1 cellular context compared by ENCODE assay signal in the genomic region with DNA sequence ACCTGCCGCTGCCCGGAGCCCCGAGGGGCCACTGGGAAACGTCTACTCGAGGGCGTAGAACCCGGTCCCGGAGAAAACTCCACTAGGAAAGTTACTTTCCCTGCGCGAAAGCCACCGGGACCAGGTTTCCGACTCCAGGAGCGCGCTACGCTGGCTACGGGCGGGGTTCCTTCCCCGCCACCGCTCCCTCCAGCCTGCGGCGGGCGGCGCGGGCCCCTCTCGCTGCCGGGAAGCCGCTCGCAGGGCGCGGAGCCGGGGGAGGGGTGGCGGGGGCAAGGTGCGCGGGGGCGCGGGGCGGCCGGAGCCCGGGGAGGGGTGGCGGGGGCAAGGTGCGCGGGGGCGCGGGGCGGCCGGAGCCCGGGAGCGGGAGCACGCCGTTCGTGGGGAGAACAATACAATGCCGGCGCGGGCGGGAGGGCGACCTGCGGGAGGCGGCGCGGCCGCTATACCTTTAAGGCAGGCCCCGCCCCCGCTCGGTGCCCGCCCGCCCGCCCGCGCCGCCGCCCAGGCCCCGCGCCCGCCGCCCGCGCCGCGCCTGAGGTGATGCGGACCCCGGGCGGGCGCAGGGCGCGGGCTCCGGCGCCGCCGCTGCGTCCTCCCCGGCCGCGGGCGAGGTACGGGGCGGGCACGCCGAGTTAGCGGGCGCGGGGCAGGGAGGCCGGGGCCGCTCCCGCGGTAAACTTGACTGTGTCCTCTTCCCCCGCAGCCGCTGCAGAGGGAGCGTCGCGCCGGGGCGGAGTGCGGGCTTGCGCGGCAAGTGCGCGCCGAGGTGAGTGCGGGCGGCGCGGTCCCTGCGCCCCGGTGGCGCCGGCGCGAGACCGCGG.
A peak's percentile ranks its signal among the peaks of the same experiment; 100 is the strongest.
TF ChIP-seq lines count a peak whose summit lies in the region.

No MANE protein-coding gene starts in this region.

TF ChIP-seq in HepG2, 621 proteins besides CTCF, POLR2A, EP300 and RAD21 (continued from another document and continues in another):
- TF ChIP-seq, protein P1, sequence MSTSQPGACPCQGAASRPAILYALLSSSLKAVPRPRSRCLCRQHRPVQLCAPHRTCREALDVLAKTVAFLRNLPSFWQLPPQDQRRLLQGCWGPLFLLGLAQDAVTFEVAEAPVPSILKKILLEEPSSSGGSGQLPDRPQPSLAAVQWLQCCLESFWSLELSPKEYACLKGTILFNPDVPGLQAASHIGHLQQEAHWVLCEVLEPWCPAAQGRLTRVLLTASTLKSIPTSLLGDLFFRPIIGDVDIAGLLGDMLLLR (CRISPR knock-in tag; IDR thresholded peaks at IDR 0.05), result 0 out of 2 replicates have a peak, but pooled peaks have one; percentile 44
- TF ChIP-seq MATR3 (CRISPR knock-in tag; IDR thresholded peaks at IDR 0.05) (no peak), RORA (CRISPR knock-in tag; IDR thresholded peaks at IDR 0.05) (no peak), HNRNPH1 (optimal IDR thresholded peaks at IDR 0.05; ENCODE audit: low read depth, low read length) (no peak), ZNF331 (CRISPR knock-in tag; IDR thresholded peaks at IDR 0.05) (no peak), ZNF644 (CRISPR knock-in tag; IDR thresholded peaks at IDR 0.05; ENCODE audit: low read depth) (no peak), CREM (IDR thresholded peaks at IDR 0.05) (no peak), CREM (CRISPR knock-in tag; IDR thresholded peaks at IDR 0.05) (no peak), ETV5 (CRISPR knock-in tag; IDR thresholded peaks at IDR 0.05; ENCODE audit: borderline replicate concordance) (no peak), AKAP8 (CRISPR knock-in tag; IDR thresholded peaks at IDR 0.05) (no peak), ZMYM4 (CRISPR knock-in tag; IDR thresholded peaks at IDR 0.05) (no peak), ZNF24 (IDR thresholded peaks at IDR 0.05) (no peak), MIER3 (CRISPR knock-in tag; IDR thresholded peaks at IDR 0.05; ENCODE audit: borderline replicate concordance) (no peak), ATAD3A (CRISPR knock-in tag; IDR thresholded peaks at IDR 0.05) (no peak), ISX (CRISPR knock-in tag; conservative IDR thresholded peaks at IDR 0.05) (no peak), POGZ (CRISPR knock-in tag; IDR thresholded peaks at IDR 0.05) (no peak), SMAD1 (CRISPR knock-in tag; IDR thresholded peaks at IDR 0.05; ENCODE audit: borderline replicate concordance, low read depth) (no peak), PHF5A (CRISPR knock-in tag; IDR thresholded peaks at IDR 0.05; ENCODE audit: low read depth, unreplicated experiment) (no peak), ZNF546 (CRISPR knock-in tag; conservative IDR thresholded peaks at IDR 0.05) (no peak), ZNF572 (CRISPR knock-in tag; IDR thresholded peaks at IDR 0.05) (no peak), ZNF878 (CRISPR knock-in tag; IDR thresholded peaks at IDR 0.05) (0 out of 2 replicates have a peak, but pooled peaks have one; percentile 23), MAFK (conservative IDR thresholded peaks at IDR 0.05 in 1 of 2, IDR thresholded peaks at IDR 0.05 in 1 of 2; ENCODE audit: low read length in 2 of 2) (no peak), EED (CRISPR knock-in tag; IDR thresholded peaks at IDR 0.05) (no peak), MLLT10 (CRISPR knock-in tag; IDR thresholded peaks at IDR 0.05) (no peak), RARG (CRISPR knock-in tag; IDR thresholded peaks at IDR 0.05; ENCODE audit: low read depth) (no peak), NCOA5 (CRISPR knock-in tag; IDR thresholded peaks at IDR 0.05) (no peak), ZNF143 (CRISPR knock-in tag; IDR thresholded peaks at IDR 0.05) (peak; percentile 48; the same call in 1 of the 2 replicates), SUZ12 (IDR thresholded peaks at IDR 0.05; ENCODE audit: low read depth, low read length) (no peak)
- TF ChIP-seq, protein P2, sequence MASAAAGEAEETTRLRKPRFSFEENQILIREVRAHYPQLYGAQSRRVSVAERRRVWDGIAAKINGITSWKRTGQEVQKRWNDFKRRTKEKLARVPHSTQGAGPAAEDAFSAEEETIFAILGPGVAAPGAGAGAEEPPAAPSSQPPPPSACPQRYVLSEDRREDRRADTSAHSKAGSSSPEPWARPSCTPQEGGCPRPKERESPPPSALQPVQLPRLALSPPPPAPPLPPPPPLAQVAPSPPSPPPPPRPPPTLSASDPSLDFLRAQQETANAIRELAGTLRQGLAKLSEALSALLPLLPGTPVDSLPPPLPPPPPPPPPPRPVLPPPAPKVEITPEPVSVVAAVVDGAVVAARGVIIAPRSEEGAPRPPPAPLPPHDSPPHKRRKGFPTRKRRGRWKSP (CRISPR knock-in tag; IDR thresholded peaks at IDR 0.05), result no peak
- TF ChIP-seq, protein P3, sequence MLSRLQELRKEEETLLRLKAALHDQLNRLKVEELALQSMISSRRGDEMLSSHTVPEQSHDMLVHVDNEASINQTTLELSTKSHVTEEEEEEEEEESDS (CRISPR knock-in tag; IDR thresholded peaks at IDR 0.05; ENCODE audit: borderline replicate concordance), result no peak
- TF ChIP-seq, protein P4, sequence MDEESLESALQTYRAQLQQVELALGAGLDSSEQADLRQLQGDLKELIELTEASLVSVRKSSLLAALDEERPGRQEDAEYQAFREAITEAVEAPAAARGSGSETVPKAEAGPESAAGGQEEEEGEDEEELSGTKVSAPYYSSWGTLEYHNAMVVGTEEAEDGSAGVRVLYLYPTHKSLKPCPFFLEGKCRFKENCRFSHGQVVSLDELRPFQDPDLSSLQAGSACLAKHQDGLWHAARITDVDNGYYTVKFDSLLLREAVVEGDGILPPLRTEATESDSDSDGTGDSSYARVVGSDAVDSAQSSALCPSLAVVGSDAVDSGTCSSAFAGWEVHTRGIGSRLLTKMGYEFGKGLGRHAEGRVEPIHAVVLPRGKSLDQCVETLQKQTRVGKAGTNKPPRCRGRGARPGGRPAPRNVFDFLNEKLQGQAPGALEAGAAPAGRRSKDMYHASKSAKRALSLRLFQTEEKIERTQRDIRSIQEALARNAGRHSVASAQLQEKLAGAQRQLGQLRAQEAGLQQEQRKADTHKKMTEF (CRISPR knock-in tag; IDR thresholded peaks at IDR 0.05), result peak; percentile 62; the same call in 1 of the 2 replicates
- TF ChIP-seq, protein P5, sequence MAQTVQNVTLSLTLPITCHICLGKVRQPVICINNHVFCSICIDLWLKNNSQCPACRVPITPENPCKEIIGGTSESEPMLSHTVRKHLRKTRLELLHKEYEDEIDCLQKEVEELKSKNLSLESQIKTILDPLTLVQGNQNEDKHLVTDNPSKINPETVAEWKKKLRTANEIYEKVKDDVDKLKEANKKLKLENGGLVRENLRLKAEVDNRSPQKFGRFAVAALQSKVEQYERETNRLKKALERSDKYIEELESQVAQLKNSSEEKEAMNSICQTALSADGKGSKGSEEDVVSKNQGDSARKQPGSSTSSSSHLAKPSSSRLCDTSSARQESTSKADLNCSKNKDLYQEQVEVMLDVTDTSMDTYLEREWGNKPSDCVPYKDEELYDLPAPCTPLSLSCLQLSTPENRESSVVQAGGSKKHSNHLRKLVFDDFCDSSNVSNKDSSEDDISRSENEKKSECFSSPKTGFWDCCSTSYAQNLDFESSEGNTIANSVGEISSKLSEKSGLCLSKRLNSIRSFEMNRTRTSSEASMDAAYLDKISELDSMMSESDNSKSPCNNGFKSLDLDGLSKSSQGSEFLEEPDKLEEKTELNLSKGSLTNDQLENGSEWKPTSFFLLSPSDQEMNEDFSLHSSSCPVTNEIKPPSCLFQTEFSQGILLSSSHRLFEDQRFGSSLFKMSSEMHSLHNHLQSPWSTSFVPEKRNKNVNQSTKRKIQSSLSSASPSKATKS (CRISPR knock-in tag; IDR thresholded peaks at IDR 0.05), result no peak
- TF ChIP-seq, protein P6, sequence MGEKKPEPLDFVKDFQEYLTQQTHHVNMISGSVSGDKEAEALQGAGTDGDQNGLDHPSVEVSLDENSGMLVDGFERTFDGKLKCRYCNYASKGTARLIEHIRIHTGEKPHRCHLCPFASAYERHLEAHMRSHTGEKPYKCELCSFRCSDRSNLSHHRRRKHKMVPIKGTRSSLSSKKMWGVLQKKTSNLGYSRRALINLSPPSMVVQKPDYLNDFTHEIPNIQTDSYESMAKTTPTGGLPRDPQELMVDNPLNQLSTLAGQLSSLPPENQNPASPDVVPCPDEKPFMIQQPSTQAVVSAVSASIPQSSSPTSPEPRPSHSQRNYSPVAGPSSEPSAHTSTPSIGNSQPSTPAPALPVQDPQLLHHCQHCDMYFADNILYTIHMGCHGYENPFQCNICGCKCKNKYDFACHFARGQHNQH (CRISPR knock-in tag; IDR thresholded peaks at IDR 0.05), result no peak
- TF ChIP-seq, protein P7, sequence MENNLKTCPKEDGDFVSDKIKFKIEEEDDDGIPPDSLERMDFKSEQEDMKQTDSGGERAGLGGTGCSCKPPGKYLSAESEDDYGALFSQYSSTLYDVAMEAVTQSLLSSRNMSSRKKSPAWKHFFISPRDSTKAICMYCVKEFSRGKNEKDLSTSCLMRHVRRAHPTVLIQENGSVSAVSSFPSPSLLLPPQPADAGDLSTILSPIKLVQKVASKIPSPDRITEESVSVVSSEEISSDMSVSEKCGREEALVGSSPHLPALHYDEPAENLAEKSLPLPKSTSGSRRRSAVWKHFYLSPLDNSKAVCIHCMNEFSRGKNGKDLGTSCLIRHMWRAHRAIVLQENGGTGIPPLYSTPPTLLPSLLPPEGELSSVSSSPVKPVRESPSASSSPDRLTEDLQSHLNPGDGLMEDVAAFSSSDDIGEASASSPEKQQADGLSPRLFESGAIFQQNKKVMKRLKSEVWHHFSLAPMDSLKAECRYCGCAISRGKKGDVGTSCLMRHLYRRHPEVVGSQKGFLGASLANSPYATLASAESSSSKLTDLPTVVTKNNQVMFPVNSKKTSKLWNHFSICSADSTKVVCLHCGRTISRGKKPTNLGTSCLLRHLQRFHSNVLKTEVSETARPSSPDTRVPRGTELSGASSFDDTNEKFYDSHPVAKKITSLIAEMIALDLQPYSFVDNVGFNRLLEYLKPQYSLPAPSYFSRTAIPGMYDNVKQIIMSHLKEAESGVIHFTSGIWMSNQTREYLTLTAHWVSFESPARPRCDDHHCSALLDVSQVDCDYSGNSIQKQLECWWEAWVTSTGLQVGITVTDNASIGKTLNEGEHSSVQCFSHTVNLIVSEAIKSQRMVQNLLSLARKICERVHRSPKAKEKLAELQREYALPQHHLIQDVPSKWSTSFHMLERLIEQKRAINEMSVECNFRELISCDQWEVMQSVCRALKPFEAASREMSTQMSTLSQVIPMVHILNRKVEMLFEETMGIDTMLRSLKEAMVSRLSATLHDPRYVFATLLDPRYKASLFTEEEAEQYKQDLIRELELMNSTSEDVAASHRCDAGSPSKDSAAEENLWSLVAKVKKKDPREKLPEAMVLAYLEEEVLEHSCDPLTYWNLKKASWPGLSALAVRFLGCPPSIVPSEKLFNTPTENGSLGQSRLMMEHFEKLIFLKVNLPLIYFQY (CRISPR knock-in tag; IDR thresholded peaks at IDR 0.05; ENCODE audit: borderline replicate concordance), result no peak
- TF ChIP-seq, protein P8, sequence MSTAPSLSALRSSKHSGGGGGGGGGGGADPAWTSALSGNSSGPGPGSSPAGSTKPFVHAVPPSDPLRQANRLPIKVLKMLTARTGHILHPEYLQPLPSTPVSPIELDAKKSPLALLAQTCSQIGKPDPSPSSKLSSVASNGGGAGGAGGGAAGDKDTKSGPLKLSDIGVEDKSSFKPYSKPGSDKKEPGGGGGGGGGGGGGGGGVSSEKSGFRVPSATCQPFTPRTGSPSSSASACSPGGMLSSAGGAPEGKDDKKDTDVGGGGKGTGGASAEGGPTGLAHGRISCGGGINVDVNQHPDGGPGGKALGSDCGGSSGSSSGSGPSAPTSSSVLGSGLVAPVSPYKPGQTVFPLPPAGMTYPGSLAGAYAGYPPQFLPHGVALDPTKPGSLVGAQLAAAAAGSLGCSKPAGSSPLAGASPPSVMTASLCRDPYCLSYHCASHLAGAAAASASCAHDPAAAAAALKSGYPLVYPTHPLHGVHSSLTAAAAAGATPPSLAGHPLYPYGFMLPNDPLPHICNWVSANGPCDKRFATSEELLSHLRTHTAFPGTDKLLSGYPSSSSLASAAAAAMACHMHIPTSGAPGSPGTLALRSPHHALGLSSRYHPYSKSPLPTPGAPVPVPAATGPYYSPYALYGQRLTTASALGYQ (CRISPR knock-in tag; IDR thresholded peaks at IDR 0.05), result no peak
- TF ChIP-seq, protein P9, sequence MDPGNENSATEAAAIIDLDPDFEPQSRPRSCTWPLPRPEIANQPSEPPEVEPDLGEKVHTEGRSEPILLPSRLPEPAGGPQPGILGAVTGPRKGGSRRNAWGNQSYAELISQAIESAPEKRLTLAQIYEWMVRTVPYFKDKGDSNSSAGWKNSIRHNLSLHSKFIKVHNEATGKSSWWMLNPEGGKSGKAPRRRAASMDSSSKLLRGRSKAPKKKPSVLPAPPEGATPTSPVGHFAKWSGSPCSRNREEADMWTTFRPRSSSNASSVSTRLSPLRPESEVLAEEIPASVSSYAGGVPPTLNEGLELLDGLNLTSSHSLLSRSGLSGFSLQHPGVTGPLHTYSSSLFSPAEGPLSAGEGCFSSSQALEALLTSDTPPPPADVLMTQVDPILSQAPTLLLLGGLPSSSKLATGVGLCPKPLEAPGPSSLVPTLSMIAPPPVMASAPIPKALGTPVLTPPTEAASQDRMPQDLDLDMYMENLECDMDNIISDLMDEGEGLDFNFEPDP (CRISPR knock-in tag; conservative IDR thresholded peaks at IDR 0.05), result no peak
- TF ChIP-seq, protein P10, sequence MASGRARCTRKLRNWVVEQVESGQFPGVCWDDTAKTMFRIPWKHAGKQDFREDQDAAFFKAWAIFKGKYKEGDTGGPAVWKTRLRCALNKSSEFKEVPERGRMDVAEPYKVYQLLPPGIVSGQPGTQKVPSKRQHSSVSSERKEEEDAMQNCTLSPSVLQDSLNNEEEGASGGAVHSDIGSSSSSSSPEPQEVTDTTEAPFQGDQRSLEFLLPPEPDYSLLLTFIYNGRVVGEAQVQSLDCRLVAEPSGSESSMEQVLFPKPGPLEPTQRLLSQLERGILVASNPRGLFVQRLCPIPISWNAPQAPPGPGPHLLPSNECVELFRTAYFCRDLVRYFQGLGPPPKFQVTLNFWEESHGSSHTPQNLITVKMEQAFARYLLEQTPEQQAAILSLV (CRISPR knock-in tag; IDR thresholded peaks at IDR 0.05; ENCODE audit: borderline replicate concordance), result no peak
- TF ChIP-seq, protein P11, sequence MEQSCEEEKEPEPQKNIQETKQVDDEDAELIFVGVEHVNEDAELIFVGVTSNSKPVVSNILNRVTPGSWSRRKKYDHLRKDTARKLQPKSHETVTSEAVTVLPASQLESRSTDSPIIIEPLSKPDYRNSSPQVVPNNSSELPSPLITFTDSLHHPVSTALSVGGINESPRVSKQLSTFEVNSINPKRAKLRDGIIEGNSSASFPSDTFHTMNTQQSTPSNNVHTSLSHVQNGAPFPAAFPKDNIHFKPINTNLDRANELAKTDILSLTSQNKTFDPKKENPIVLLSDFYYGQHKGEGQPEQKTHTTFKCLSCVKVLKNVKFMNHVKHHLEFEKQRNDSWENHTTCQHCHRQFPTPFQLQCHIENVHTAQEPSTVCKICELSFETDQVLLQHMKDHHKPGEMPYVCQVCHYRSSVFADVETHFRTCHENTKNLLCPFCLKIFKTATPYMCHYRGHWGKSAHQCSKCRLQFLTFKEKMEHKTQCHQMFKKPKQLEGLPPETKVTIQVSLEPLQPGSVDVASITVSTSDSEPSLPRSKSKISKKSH (CRISPR knock-in tag; IDR thresholded peaks at IDR 0.05; ENCODE audit: borderline replicate concordance), result no peak
- TF ChIP-seq, protein P12, sequence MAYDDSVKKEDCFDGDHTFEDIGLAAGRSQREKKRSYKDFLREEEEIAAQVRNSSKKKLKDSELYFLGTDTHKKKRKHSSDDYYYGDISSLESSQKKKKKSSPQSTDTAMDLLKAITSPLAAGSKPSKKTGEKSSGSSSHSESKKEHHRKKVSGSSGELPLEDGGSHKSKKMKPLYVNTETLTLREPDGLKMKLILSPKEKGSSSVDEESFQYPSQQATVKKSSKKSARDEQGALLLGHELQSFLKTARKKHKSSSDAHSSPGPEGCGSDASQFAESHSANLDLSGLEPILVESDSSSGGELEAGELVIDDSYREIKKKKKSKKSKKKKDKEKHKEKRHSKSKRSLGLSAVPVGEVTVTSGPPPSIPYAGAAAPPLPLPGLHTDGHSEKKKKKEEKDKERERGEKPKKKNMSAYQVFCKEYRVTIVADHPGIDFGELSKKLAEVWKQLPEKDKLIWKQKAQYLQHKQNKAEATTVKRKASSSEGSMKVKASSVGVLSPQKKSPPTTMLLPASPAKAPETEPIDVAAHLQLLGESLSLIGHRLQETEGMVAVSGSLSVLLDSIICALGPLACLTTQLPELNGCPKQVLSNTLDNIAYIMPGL (CRISPR knock-in tag; IDR thresholded peaks at IDR 0.05; ENCODE audit: borderline replicate concordance in 1 of 2, low read depth in 1 of 2), result 0 out of 4 replicates have a peak, but pooled peaks of 1 of the 2 experiments have one; percentile 38
